In genomic region chr2:37800176-37800835, GRCh38 we compare ENCODE assay signal across 14 cellular contexts.
DNase-seq lines count a peak whose midpoint lies in the region; TF ChIP-seq lines count a peak whose summit lies in the region.
"Had no signal": no experiment of that assay in that cellular context is flagged by ENCODE, and none has a peak within 500 bp of the region (broad histone marks: within the 10 kb centered on the region; RNA-seq: fewer than 3 reads in every experiment).

No MANE protein-coding gene starts in this region.

- no peak for TF ChIP-seq POLR2A in vagina (IDR thresholded peaks at IDR 0.05)

- H3K27ac Mint-ChIP-seq in Caco-2 (ENCODE audit: unreplicated experiment) (peak overlapping the region; percentile 77), chondrocyte (ENCODE audit: unreplicated experiment) (peak overlapping the region; percentile 20)
- H3K27ac Mint-ChIP-seq: CD8-positive, alpha-beta memory T cell had no signal

- H3F3A ChIP-seq in PC-9 (ENCODE audit: insufficient read depth, low read depth) = peaks cover 51% of the 10 kb centered on the region

- H3K9me3 Mint-ChIP-seq in Caco-2 (ENCODE audit: unreplicated experiment) (no peaks in the 10 kb centered on the region), chondrocyte (ENCODE audit: low read depth) (no peaks in the 10 kb centered on the region)

- no peaks in the 10 kb centered on the region; the same call in 1 of the 2 replicates for H3K9me2 ChIP-seq in PC-9 (ENCODE audit: insufficient read depth)

- H3K27ac ChIP-seq in PC-9 = peak overlapping the region; percentile 30
- no peak overlapping the region for H3K27ac ChIP-seq in vagina
- H3K27ac ChIP-seq: BLaER1, Peyer's patch had no signal

- peaks cover 72% of the 10 kb centered on the region for H3K4me1 ChIP-seq in Caco-2
- H3K4me1 ChIP-seq in PC-9 (replicated peaks; ENCODE audit: insufficient read depth) = peaks cover 64% of the 10 kb centered on the region
- peaks cover 70% of the 10 kb centered on the region for H3K4me1 ChIP-seq in skeletal muscle satellite cell (ENCODE audit: control insufficient read depth, insufficient read depth, low read length)
- peaks cover 24% of the 10 kb centered on the region for H3K4me1 ChIP-seq in vagina

- H3K4me3 ChIP-seq in Caco-2 (ENCODE audit: low read depth, low read length) (no peak overlapping the region), PC-9 (no peak overlapping the region), skeletal muscle satellite cell (ENCODE audit: low read length) (no peak overlapping the region), vagina (no peak overlapping the region)
- H3K4me3 ChIP-seq: BLaER1, HAP-1, Peyer's patch had no signal

- TF ChIP-seq CTCF in Caco-2 (IDR thresholded peaks at IDR 0.05; ENCODE audit: insufficient read depth in 1 of 2, low read depth in 1 of 2, low read length in 1 of 2, severe bottlenecking in 1 of 2, unreplicated experiment in 1 of 2) = no peak
- no peak for TF ChIP-seq CTCF in PC-9 (conservative IDR thresholded peaks at IDR 0.05)
- TF ChIP-seq CTCF in chondrocyte (IDR thresholded peaks at IDR 0.05) = no peak
- TF ChIP-seq CTCF in vagina (IDR thresholded peaks at IDR 0.05) = no peak

- BruUV-seq in Caco-2 (replicated peaks; lab: Mats Ljungman, UMichigan) = no TSS peak
- no TSS peak for BruUV-seq in PC-9 (replicated peaks; lab: Mats Ljungman, UMichigan)

- H4K20me1 ChIP-seq in PC-9 (ENCODE audit: insufficient read depth) = no peaks in the 10 kb centered on the region
- H4K20me1 ChIP-seq: BLaER1 had no signal

- H3K79me2 ChIP-seq in PC-9 (ENCODE audit: low read depth) = no peaks in the 10 kb centered on the region

- H3K4me1 Mint-ChIP-seq in Caco-2 (ENCODE audit: low read depth, unreplicated experiment) (peaks cover 59% of the 10 kb centered on the region), chondrocyte (ENCODE audit: low read depth) (peaks cover 69% of the 10 kb centered on the region)

- POLR2A ChIA-PET in Caco-2 (lab: Charles Lee) = no interaction called here
- POLR2A ChIA-PET in PC-9 (lab: Charles Lee; ENCODE audit: unreplicated experiment) = no interaction called here

- H2AFZ ChIP-seq in PC-9 = no peak overlapping the region

- H3K4me3 Mint-ChIP-seq in Caco-2 (ENCODE audit: unreplicated experiment) (no peak overlapping the region), chondrocyte (ENCODE audit: unreplicated experiment) (no peak overlapping the region)
- H3K4me3 Mint-ChIP-seq: CD8-positive, alpha-beta memory T cell had no signal

- H3K36me3 Mint-ChIP-seq in Caco-2 (ENCODE audit: insufficient read depth, unreplicated experiment) = peaks cover 6% of the 10 kb centered on the region
- peaks cover 2% of the 10 kb centered on the region for H3K36me3 Mint-ChIP-seq in chondrocyte (ENCODE audit: low read depth)
- H3K36me3 Mint-ChIP-seq: CD8-positive, alpha-beta memory T cell had no signal

- H3K4me2 ChIP-seq in PC-9 = peak overlapping the region; percentile 20
- H3K4me2 ChIP-seq in skeletal muscle satellite cell (ENCODE audit: low read length) = no peak overlapping the region
- H3K4me2 ChIP-seq: BLaER1 had no signal

- no peaks in the 10 kb centered on the region for H3K9me3 ChIP-seq in Caco-2
- H3K9me3 ChIP-seq in PC-9 (ENCODE audit: insufficient read depth, low read depth) = no peaks in the 10 kb centered on the region
- H3K9me3 ChIP-seq in skeletal muscle satellite cell (replicated peaks; ENCODE audit: low read length) = no peaks in the 10 kb centered on the region
- no peaks in the 10 kb centered on the region for H3K9me3 ChIP-seq in vagina
- H3K9me3 ChIP-seq: BLaER1, HAP-1, Peyer's patch had no signal

- H3K27me3 ChIP-seq in Caco-2 (replicated peaks; ENCODE audit: control insufficient read depth, insufficient read depth, low read length) (no peaks in the 10 kb centered on the region), PC-9 (ENCODE audit: insufficient read depth, low read depth) (no peaks in the 10 kb centered on the region), skeletal muscle satellite cell (ENCODE audit: control insufficient read depth, insufficient read depth, low read length) (no peaks in the 10 kb centered on the region), vagina (no peaks in the 10 kb centered on the region)
- H3K27me3 ChIP-seq: BLaER1, Peyer's patch had no signal

- H3K36me3 ChIP-seq in Caco-2 (ENCODE audit: control insufficient read depth, insufficient read depth, low read length) (no peaks in the 10 kb centered on the region), PC-9 (ENCODE audit: low read depth) (no peaks in the 10 kb centered on the region), skeletal muscle satellite cell (ENCODE audit: insufficient read depth, low read length) (no peaks in the 10 kb centered on the region), vagina (no peaks in the 10 kb centered on the region)
- H3K36me3 ChIP-seq: BLaER1, HAP-1, Peyer's patch had no signal

- H3K27me3 Mint-ChIP-seq in Caco-2 (ENCODE audit: insufficient read depth, unreplicated experiment) (no peaks in the 10 kb centered on the region), chondrocyte (ENCODE audit: low read depth) (no peaks in the 10 kb centered on the region)
- H3K27me3 Mint-ChIP-seq: CD8-positive, alpha-beta memory T cell had no signal

- intact Hi-C loops in Caco-2 (cut with micrococcal nuclease; ENCODE audit: unreplicated experiment) = loop anchor here (5.0 kb wide), 1 partner anchor 113 kb away; no protein-coding TSS in a partner anchor
- intact Hi-C loops in PC-9 (cut with micrococcal nuclease; ENCODE audit: unreplicated experiment) = loop anchor here (5.0 kb wide), 1 partner anchor 88 kb away; no protein-coding TSS in a partner anchor
- intact Hi-C loops in vagina (cut with DNase I) = no loop called here

- CTCF ChIA-PET in Caco-2 (lab: Charles Lee) = interaction anchor here (1.0 kb wide), 1 partner anchor 77 kb away, joined by 3 read pairs; no protein-coding TSS in a partner anchor
- CTCF ChIA-PET in PC-9 (lab: Charles Lee) = no interaction called here

- DNase-seq in Caco-2 (no peak), PC-9 (peak in 1 of 2 experiments; percentile 85), chondrocyte (ENCODE audit: low spot score) (no peak), vagina (ENCODE audit: extremely low spot score in 2 of 2) (no peak), NOMO-1 (lab: John Stamatoyannopoulos, UW; ENCODE audit: unreplicated experiment in 2 of 2) (no peak), ureter (ENCODE audit: low spot score) (no peak)
- DNase-seq: CD8-positive, alpha-beta memory T cell; NCI-H1092 treated with DMSO at 0.1 percent for 48 hours; NCI-H1694 treated with DMSO at 0.1 percent for 48 hours; NCI-H446; Peyer's patch had no signal

- H3K9ac ChIP-seq in skeletal muscle satellite cell (ENCODE audit: low read depth, low read length) = peak overlapping the region; percentile 24
- H3K9ac ChIP-seq: BLaER1 had no signal
